Comparison of ENCODE assay signal across 1 cellular context in the genomic region with DNA sequence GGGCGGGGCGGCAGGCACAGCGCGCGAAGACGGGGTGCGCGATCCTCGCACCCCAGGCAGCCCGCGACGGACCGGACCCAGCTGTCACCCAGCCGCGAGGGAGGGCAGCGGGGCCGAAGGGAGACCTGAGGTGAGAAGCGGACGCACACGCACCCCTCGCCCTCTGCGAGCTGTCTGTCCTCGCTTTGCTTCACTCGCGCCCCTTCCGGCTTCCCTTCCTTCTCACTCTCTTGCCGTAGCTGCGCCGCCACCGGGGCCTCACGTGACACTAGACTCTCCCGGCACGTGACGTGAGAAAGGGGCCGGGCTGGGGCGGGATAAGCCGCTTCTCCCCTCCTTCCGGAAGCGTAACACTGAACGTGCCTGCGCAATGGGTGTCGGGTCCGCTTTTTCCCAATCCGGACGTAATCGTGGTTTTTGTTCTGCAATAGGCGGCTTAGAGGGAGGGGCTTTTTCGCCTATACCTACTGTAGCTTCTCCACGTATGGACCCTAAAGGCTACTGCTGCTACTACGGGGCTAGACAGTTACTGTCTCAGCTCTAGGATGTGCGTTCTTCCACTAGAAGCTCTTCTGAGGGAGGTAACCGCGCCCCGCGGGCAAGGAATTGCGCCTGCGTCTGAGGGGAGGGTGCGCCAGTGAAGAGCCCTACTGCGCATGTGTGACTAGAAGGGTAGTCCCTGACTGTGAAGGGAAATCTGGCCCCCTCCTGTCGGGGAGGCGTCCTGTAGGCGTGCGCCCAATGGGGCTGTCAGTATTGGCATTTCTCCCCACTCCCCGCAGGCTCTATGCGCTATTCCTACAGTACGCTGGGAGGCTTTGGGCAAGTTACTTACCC.
A peak's percentile ranks its signal among the peaks of the same experiment; 100 is the strongest.
TF ChIP-seq lines count a peak whose summit lies in the region.

A gene (minus strand): TSS at position 270 of the 837 bp plus-strand sequence. CDS start 434 bp downstream, outside the sequence.
A gene with protein sequence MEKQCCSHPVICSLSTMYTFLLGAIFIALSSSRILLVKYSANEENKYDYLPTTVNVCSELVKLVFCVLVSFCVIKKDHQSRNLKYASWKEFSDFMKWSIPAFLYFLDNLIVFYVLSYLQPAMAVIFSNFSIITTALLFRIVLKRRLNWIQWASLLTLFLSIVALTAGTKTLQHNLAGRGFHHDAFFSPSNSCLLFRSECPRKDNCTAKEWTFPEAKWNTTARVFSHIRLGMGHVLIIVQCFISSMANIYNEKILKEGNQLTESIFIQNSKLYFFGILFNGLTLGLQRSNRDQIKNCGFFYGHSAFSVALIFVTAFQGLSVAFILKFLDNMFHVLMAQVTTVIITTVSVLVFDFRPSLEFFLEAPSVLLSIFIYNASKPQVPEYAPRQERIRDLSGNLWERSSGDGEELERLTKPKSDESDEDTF (plus strand): TSS at position 353 of the 837 bp plus-strand sequence. CDS start 1,359 bp downstream, outside the sequence.

TF ChIP-seq in HepG2, 621 proteins besides CTCF, POLR2A, EP300 and RAD21 (continued from another document and continues in another):
- TF ChIP-seq FOXP1 (IDR thresholded peaks at IDR 0.05) (peak; percentile 47; the same call in 1 of the 2 replicates), FOXP1 (CRISPR knock-in tag; IDR thresholded peaks at IDR 0.05) (no peak; the same call in 1 of the 2 replicates), ZFY (CRISPR knock-in tag; IDR thresholded peaks at IDR 0.05) (peak; percentile 58; the same call in 1 of the 2 replicates), MXI1 (IDR thresholded peaks at IDR 0.05; ENCODE audit: borderline replicate concordance, low read depth, low read length) (peak; percentile 79), ZNF777 (CRISPR knock-in tag; IDR thresholded peaks at IDR 0.05) (peak; percentile 100), MAFG (CRISPR knock-in tag; IDR thresholded peaks at IDR 0.05) (no peak), ZSCAN9 (CRISPR knock-in tag; IDR thresholded peaks at IDR 0.05; ENCODE audit: borderline replicate concordance) (peak; percentile 45; the same call in 1 of the 2 replicates), PTBP1 (IDR thresholded peaks at IDR 0.05; ENCODE audit: low read depth, low read length, poor library complexity, severe bottlenecking) (no peak), FOXK1 (CRISPR knock-in tag; IDR thresholded peaks at IDR 0.05; ENCODE audit: borderline replicate concordance, low read depth) (peak; percentile 67), ZNF33B (CRISPR knock-in tag; IDR thresholded peaks at IDR 0.05) (no peak), TBX3 (IDR thresholded peaks at IDR 0.05; ENCODE audit: borderline replicate concordance) (peak; percentile 86), ZNF768 (CRISPR knock-in tag; IDR thresholded peaks at IDR 0.05) (peak; percentile 58), KMT2A (CRISPR knock-in tag; IDR thresholded peaks at IDR 0.05) (no peak; the same call in none of the 2 replicates), ZKSCAN5 (CRISPR knock-in tag; IDR thresholded peaks at IDR 0.05) (no peak), ZBTB8A (CRISPR knock-in tag; IDR thresholded peaks at IDR 0.05; ENCODE audit: borderline replicate concordance, low read depth) (no peak), NR2F2 (IDR thresholded peaks at IDR 0.05; ENCODE audit: borderline replicate concordance, low read depth) (no peak), ZNF12 (CRISPR knock-in tag; IDR thresholded peaks at IDR 0.05) (0 out of 2 replicates have a peak, but pooled peaks have one; percentile 7), ZNF251 (CRISPR knock-in tag; IDR thresholded peaks at IDR 0.05) (no peak), ZNF292 (CRISPR knock-in tag; IDR thresholded peaks at IDR 0.05; ENCODE audit: borderline replicate concordance, low read depth) (peak; percentile 26; the same call in 1 of the 2 replicates), ZNF335 (CRISPR knock-in tag; IDR thresholded peaks at IDR 0.05) (peak; percentile 85), RORA (CRISPR knock-in tag; IDR thresholded peaks at IDR 0.05) (no peak), ZNF530 (CRISPR knock-in tag; IDR thresholded peaks at IDR 0.05; ENCODE audit: low read depth) (no peak), TP53 (CRISPR knock-in tag; conservative IDR thresholded peaks at IDR 0.05) (no peak), JARID2 (CRISPR knock-in tag; IDR thresholded peaks at IDR 0.05; ENCODE audit: insufficient replicate concordance) (no peak)
- TF ChIP-seq, protein P1, sequence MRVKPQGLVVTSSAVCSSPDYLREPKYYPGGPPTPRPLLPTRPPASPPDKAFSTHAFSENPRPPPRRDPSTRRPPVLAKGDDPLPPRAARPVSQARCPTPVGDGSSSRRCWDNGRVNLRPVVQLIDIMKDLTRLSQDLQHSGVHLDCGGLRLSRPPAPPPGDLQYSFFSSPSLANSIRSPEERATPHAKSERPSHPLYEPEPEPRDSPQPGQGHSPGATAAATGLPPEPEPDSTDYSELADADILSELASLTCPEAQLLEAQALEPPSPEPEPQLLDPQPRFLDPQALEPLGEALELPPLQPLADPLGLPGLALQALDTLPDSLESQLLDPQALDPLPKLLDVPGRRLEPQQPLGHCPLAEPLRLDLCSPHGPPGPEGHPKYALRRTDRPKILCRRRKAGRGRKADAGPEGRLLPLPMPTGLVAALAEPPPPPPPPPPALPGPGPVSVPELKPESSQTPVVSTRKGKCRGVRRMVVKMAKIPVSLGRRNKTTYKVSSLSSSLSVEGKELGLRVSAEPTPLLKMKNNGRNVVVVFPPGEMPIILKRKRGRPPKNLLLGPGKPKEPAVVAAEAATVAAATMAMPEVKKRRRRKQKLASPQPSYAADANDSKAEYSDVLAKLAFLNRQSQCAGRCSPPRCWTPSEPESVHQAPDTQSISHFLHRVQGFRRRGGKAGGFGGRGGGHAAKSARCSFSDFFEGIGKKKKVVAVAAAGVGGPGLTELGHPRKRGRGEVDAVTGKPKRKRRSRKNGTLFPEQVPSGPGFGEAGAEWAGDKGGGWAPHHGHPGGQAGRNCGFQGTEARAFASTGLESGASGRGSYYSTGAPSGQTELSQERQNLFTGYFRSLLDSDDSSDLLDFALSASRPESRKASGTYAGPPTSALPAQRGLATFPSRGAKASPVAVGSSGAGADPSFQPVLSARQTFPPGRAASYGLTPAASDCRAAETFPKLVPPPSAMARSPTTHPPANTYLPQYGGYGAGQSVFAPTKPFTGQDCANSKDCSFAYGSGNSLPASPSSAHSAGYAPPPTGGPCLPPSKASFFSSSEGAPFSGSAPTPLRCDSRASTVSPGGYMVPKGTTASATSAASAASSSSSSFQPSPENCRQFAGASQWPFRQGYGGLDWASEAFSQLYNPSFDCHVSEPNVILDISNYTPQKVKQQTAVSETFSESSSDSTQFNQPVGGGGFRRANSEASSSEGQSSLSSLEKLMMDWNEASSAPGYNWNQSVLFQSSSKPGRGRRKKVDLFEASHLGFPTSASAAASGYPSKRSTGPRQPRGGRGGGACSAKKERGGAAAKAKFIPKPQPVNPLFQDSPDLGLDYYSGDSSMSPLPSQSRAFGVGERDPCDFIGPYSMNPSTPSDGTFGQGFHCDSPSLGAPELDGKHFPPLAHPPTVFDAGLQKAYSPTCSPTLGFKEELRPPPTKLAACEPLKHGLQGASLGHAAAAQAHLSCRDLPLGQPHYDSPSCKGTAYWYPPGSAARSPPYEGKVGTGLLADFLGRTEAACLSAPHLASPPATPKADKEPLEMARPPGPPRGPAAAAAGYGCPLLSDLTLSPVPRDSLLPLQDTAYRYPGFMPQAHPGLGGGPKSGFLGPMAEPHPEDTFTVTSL (CRISPR knock-in tag; IDR thresholded peaks at IDR 0.05; ENCODE audit: borderline replicate concordance), result no peak
- TF ChIP-seq, protein P2, sequence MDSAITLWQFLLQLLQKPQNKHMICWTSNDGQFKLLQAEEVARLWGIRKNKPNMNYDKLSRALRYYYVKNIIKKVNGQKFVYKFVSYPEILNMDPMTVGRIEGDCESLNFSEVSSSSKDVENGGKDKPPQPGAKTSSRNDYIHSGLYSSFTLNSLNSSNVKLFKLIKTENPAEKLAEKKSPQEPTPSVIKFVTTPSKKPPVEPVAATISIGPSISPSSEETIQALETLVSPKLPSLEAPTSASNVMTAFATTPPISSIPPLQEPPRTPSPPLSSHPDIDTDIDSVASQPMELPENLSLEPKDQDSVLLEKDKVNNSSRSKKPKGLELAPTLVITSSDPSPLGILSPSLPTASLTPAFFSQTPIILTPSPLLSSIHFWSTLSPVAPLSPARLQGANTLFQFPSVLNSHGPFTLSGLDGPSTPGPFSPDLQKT (CRISPR knock-in tag; IDR thresholded peaks at IDR 0.05; ENCODE audit: borderline replicate concordance), result no peak
- TF ChIP-seq, protein P3, sequence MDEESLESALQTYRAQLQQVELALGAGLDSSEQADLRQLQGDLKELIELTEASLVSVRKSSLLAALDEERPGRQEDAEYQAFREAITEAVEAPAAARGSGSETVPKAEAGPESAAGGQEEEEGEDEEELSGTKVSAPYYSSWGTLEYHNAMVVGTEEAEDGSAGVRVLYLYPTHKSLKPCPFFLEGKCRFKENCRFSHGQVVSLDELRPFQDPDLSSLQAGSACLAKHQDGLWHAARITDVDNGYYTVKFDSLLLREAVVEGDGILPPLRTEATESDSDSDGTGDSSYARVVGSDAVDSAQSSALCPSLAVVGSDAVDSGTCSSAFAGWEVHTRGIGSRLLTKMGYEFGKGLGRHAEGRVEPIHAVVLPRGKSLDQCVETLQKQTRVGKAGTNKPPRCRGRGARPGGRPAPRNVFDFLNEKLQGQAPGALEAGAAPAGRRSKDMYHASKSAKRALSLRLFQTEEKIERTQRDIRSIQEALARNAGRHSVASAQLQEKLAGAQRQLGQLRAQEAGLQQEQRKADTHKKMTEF (CRISPR knock-in tag; IDR thresholded peaks at IDR 0.05), result peak; percentile 93
- TF ChIP-seq, protein P4, sequence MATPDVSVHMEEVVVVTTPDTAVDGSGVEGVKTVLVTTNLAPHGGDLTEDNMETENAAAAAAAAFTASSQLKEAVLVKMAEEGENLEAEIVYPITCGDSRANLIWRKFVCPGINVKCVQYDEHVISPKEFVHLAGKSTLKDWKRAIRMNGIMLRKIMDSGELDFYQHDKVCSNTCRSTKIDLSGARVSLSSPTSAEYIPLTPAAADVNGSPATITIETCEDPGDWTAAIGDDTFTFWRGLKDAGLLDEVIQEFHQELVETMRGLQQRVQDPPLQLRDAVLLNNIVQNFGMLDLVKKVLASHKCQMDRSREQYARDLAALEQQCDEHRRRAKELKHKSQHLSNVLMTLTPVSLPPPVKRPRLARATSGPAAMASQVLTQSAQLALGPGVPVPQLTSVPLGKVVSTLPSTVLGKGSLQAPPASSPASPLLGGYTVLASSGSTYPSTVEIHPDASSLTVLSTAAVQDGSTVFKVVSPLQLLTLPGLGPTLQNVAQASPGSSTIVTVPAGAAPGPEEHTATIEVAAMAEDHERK (CRISPR knock-in tag; IDR thresholded peaks at IDR 0.05; ENCODE audit: low read depth), result peak; percentile 89
- TF ChIP-seq, protein P5, sequence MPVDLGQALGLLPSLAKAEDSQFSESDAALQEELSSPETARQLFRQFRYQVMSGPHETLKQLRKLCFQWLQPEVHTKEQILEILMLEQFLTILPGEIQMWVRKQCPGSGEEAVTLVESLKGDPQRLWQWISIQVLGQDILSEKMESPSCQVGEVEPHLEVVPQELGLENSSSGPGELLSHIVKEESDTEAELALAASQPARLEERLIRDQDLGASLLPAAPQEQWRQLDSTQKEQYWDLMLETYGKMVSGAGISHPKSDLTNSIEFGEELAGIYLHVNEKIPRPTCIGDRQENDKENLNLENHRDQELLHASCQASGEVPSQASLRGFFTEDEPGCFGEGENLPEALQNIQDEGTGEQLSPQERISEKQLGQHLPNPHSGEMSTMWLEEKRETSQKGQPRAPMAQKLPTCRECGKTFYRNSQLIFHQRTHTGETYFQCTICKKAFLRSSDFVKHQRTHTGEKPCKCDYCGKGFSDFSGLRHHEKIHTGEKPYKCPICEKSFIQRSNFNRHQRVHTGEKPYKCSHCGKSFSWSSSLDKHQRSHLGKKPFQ (CRISPR knock-in tag; IDR thresholded peaks at IDR 0.05; ENCODE audit: insufficient replicate concordance), result peak; percentile 49
- TF ChIP-seq, protein P6, sequence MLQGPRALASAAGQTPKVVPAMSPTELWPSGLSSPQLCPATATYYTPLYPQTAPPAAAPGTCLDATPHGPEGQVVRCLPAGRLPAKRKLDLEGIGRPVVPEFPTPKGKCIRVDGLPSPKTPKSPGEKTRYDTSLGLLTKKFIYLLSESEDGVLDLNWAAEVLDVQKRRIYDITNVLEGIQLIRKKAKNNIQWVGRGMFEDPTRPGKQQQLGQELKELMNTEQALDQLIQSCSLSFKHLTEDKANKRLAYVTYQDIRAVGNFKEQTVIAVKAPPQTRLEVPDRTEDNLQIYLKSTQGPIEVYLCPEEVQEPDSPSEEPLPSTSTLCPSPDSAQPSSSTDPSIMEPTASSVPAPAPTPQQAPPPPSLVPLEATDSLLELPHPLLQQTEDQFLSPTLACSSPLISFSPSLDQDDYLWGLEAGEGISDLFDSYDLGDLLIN (CRISPR knock-in tag; IDR thresholded peaks at IDR 0.05; ENCODE audit: borderline replicate concordance), result no peak
- TF ChIP-seq, protein P7, sequence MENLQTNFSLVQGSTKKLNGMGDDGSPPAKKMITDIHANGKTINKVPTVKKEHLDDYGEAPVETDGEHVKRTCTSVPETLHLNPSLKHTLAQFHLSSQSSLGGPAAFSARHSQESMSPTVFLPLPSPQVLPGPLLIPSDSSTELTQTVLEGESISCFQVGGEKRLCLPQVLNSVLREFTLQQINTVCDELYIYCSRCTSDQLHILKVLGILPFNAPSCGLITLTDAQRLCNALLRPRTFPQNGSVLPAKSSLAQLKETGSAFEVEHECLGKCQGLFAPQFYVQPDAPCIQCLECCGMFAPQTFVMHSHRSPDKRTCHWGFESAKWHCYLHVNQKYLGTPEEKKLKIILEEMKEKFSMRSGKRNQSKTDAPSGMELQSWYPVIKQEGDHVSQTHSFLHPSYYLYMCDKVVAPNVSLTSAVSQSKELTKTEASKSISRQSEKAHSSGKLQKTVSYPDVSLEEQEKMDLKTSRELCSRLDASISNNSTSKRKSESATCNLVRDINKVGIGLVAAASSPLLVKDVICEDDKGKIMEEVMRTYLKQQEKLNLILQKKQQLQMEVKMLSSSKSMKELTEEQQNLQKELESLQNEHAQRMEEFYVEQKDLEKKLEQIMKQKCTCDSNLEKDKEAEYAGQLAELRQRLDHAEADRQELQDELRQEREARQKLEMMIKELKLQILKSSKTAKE (CRISPR knock-in tag; IDR thresholded peaks at IDR 0.05; ENCODE audit: borderline replicate concordance), result peak; percentile 62; the same call in 1 of the 2 replicates
- TF ChIP-seq, protein P8, sequence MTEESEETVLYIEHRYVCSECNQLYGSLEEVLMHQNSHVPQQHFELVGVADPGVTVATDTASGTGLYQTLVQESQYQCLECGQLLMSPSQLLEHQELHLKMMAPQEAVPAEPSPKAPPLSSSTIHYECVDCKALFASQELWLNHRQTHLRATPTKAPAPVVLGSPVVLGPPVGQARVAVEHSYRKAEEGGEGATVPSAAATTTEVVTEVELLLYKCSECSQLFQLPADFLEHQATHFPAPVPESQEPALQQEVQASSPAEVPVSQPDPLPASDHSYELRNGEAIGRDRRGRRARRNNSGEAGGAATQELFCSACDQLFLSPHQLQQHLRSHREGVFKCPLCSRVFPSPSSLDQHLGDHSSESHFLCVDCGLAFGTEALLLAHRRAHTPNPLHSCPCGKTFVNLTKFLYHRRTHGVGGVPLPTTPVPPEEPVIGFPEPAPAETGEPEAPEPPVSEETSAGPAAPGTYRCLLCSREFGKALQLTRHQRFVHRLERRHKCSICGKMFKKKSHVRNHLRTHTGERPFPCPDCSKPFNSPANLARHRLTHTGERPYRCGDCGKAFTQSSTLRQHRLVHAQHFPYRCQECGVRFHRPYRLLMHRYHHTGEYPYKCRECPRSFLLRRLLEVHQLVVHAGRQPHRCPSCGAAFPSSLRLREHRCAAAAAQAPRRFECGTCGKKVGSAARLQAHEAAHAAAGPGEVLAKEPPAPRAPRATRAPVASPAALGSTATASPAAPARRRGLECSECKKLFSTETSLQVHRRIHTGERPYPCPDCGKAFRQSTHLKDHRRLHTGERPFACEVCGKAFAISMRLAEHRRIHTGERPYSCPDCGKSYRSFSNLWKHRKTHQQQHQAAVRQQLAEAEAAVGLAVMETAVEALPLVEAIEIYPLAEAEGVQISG (CRISPR knock-in tag; IDR thresholded peaks at IDR 0.05), result peak; percentile 90
